ENCODE assay signal across 21 cellular contexts in genomic region chr9:9996259-9996658, GRCh38.
A peak's percentile ranks its signal among the peaks of the same experiment; 100 is the strongest.
DNase-seq lines count a peak whose midpoint lies in the region; ATAC-seq, FAIRE-seq and TF ChIP-seq lines count a peak whose summit lies in the region.
"Had no signal": no experiment of that assay in that cellular context is flagged by ENCODE, and none has a peak within 500 bp of the region (broad histone marks: within the 10 kb centered on the region; RNA-seq: fewer than 3 reads in every experiment).

No MANE protein-coding gene starts in this region.

- no peak overlapping the region for H2BK15ac ChIP-seq in H1 (ENCODE audit: low read length)
- H2BK15ac ChIP-seq in mesendoderm (replicated peaks; ENCODE audit: low read depth): no peak overlapping the region

- TF ChIP-seq RAD21 in H1 (IDR thresholded peaks at IDR 0.05 in 1 of 2, conservative IDR thresholded peaks at IDR 0.05 in 1 of 2; ENCODE audit: low read depth in 2 of 2, low read length in 2 of 2): no peak

- no peak overlapping the region for H4K5ac ChIP-seq in H1 (ENCODE audit: insufficient read length, low read depth, low read length)
- no peak overlapping the region for H4K5ac ChIP-seq in mesendoderm (ENCODE audit: low read length)

- no peak overlapping the region for H2BK20ac ChIP-seq in H1 (ENCODE audit: low read length)

- H4K91ac ChIP-seq in H1 (replicated peaks; ENCODE audit: insufficient read length, low read length): peak overlapping the region; percentile 30

- 0 out of 2 replicates have a peak overlapping the region, but pooled peaks have one; percentile 60 for H2BK12ac ChIP-seq in H1 (ENCODE audit: low read depth, low read length)

- H3K56ac ChIP-seq in H1 (replicated peaks; ENCODE audit: insufficient read length, low read depth, low read length) (no peak overlapping the region), mesendoderm (ENCODE audit: low read length) (no peak overlapping the region)

- H2BK5ac ChIP-seq in H1 (ENCODE audit: low read depth, low read length): no peak overlapping the region
- H2BK5ac ChIP-seq in mesendoderm (ENCODE audit: low read length): no peak overlapping the region

- H3K4me1 ChIP-seq in H1 (replicated peaks in 1 of 4; ENCODE audit: control insufficient read depth in 3 of 4, insufficient read depth in 4 of 4, low read length in 3 of 4): peaks cover 0 to 16% (median 9%) of the 10 kb centered on the region in 4 experiments; a peak in 4 of 7 replicates
- H3K4me1 ChIP-seq in mesendoderm (ENCODE audit: control insufficient read depth, low read depth, low read length): no peaks in the 10 kb centered on the region

- no peak overlapping the region for H3K18ac ChIP-seq in H1 (ENCODE audit: extremely low read depth, low read length)
- peak overlapping the region; percentile 87 for H3K18ac ChIP-seq in mesendoderm (ENCODE audit: low read length)

- no peak overlapping the region for H2AFZ ChIP-seq in H1 (ENCODE audit: low read length)

- H3K27me3 ChIP-seq in H1 (replicated peaks in 1 of 4; ENCODE audit: control insufficient read depth in 3 of 4, extremely low read depth in 1 of 4, insufficient read depth in 3 of 4, low read length in 3 of 4) (no peaks in the 10 kb centered on the region), mesendoderm (ENCODE audit: insufficient read depth, low read length, poor library complexity) (no peaks in the 10 kb centered on the region)
- H3K27me3 ChIP-seq: BLaER1 had no signal

- no peak overlapping the region for H3K14ac ChIP-seq in H1 (ENCODE audit: insufficient read length)

- H3K36me3 ChIP-seq in H1 (ENCODE audit: control insufficient read depth in 2 of 4, insufficient read depth in 4 of 4, low read length in 3 of 4) (no peaks in the 10 kb centered on the region), mesendoderm (ENCODE audit: control insufficient read depth, insufficient read depth, low read length) (no peaks in the 10 kb centered on the region)
- H3K36me3 ChIP-seq: BLaER1, HAP-1 had no signal

- H3K23ac ChIP-seq in H1 (ENCODE audit: insufficient read length): no peak overlapping the region
- no peak overlapping the region for H3K23ac ChIP-seq in mesendoderm (ENCODE audit: low read length)

- TF ChIP-seq EP300 in H1 (IDR thresholded peaks at IDR 0.05; ENCODE audit: borderline replicate concordance in 1 of 2, low read depth in 2 of 2, low read length in 2 of 2): no peak

- POLR2A ChIA-PET in H1 (lab: Charles Lee; ENCODE audit: partially characterized antibody): no interaction called here

- H2AK5ac ChIP-seq in H1 (ENCODE audit: low read depth, low read length): no peak overlapping the region
- H2AK5ac ChIP-seq in mesendoderm (ENCODE audit: low read length): no peak overlapping the region

- H3K79me1 ChIP-seq in H1 (ENCODE audit: low read depth, low read length): no peaks in the 10 kb centered on the region
- no peaks in the 10 kb centered on the region for H3K79me1 ChIP-seq in mesendoderm (ENCODE audit: low read length)

- H3K4ac ChIP-seq in H1 (replicated peaks; ENCODE audit: insufficient read length, low read depth, low read length): no peak overlapping the region
- no peak overlapping the region for H3K4ac ChIP-seq in mesendoderm (ENCODE audit: low read depth, low read length)

- H3K9ac ChIP-seq in H1 (replicated peaks in 1 of 4; ENCODE audit: extremely low read depth in 1 of 4, low read depth in 3 of 4, low read length in 3 of 4) (no peak overlapping the region), mesendoderm (ENCODE audit: low read length) (no peak overlapping the region)
- H3K9ac ChIP-seq: BLaER1 had no signal

- CTCF ChIA-PET in H1 (lab: Charles Lee; ENCODE audit: partially characterized antibody): interaction anchor here (1.4 kb wide), 2 partner anchors 49 to 63 kb away, joined by 6 read pairs; no protein-coding TSS in a partner anchor

- H3K9me3 ChIP-seq in H1 (ENCODE audit: insufficient read depth in 2 of 2, low read depth in 1 of 2, low read length in 1 of 2): no peaks in the 10 kb centered on the region
- H3K9me3 ChIP-seq: BLaER1, HAP-1 had no signal

- peak overlapping the region; percentile 28 for H2BK120ac ChIP-seq in H1 (replicated peaks; ENCODE audit: low read depth, low read length)
- no peak overlapping the region for H2BK120ac ChIP-seq in mesendoderm (ENCODE audit: low read depth, low read length)

- no peak overlapping the region for H3K4me2 ChIP-seq in H1 (ENCODE audit: insufficient read depth in 1 of 2, low read depth in 2 of 2, low read length in 2 of 2)
- H3K4me2 ChIP-seq in mesendoderm (ENCODE audit: low read length): no peak overlapping the region
- H3K4me2 ChIP-seq: BLaER1 had no signal

- TF ChIP-seq POLR2A in H1 (IDR thresholded peaks at IDR 0.05; ENCODE audit: control extremely low read depth in 1 of 2, low read depth in 2 of 2, low read length in 2 of 2): no peak
- no peak for TF ChIP-seq POLR2A in GM18505 (IDR thresholded peaks at IDR 0.05; ENCODE audit: borderline replicate concordance, extremely low read depth, insufficient read depth, insufficient read length)

- no peaks in the 10 kb centered on the region for H3K23me2 ChIP-seq in H1 (ENCODE audit: low read depth, low read length)

- no peak for ATAC-seq in GM18505 (IDR thresholded peaks at IDR 0.05; ENCODE audit: unreplicated experiment)
- ATAC-seq: Panc1 had no signal

- H4K20me1 ChIP-seq in H1 (replicated peaks in 1 of 2; ENCODE audit: control insufficient read depth in 1 of 2, insufficient read depth in 2 of 2, low read length in 2 of 2): no peaks in the 10 kb centered on the region
- H4K20me1 ChIP-seq: BLaER1 had no signal

- no peak overlapping the region for H4K8ac ChIP-seq in H1 (ENCODE audit: extremely low read depth, insufficient read depth, low read length)
- H4K8ac ChIP-seq in mesendoderm (ENCODE audit: low read depth, low read length): no peak overlapping the region

- DNase-seq in NCI-H146 (lab: John Stamatoyannopoulos, UW) (peak; percentile 32), H1 (ENCODE audit: low read depth in 1 of 2, low spot score in 2 of 2) (no peak), mesendoderm (no peak), substantia nigra (lab: John Stamatoyannopoulos, UW) (no peak), H4 (ENCODE audit: low spot score) (no peak)
- DNase-seq: CD4-positive, CD25-positive, alpha-beta regulatory T cell; HFFc6; IMR-90; KG1; NCI-H1048; NCI-H1436 treated with DMSO at 0.1 percent for 48 hours; NCI-H2029; NCI-H446 treated with DMSO at 0.1 percent for 48 hours; NCI-H526; SHP77 treated with DMSO at 0.1 percent for 48 hours; SW 1271 had no signal

- TF ChIP-seq CTCF in H1 (IDR thresholded peaks at IDR 0.05; ENCODE audit: control extremely low read depth in 1 of 3, insufficient read depth in 1 of 3, low read depth in 1 of 3, low read length in 3 of 3): no peak

- H3K4me3 ChIP-seq in H1 (ENCODE audit: extremely low read depth in 1 of 4, insufficient read depth in 2 of 4, low read depth in 3 of 4, low read length in 4 of 4): no peak overlapping the region
- H3K4me3 ChIP-seq in mesendoderm (ENCODE audit: low read length): no peak overlapping the region
- H3K4me3 ChIP-seq: BLaER1, HAP-1 had no signal

- FAIRE-seq in A204.1 (lab: Jason Lieb, UNC) (peak; percentile 27), H1 (lab: Jason Lieb, UNC) (no peak)

- H3K79me2 ChIP-seq in H1 (ENCODE audit: control insufficient read depth in 1 of 2, insufficient read depth in 2 of 2, low read length in 2 of 2) (no peaks in the 10 kb centered on the region), mesendoderm (ENCODE audit: control insufficient read depth, insufficient read depth, low read length) (no peaks in the 10 kb centered on the region)

- no peak overlapping the region for H3K27ac ChIP-seq in H1 (ENCODE audit: low read depth, low read length)
- H3K27ac ChIP-seq in mesendoderm (ENCODE audit: low read depth, low read length): no peak overlapping the region
- H3K27ac ChIP-seq in substantia nigra (ENCODE audit: low read depth, low read length, poor library complexity, severe bottlenecking): no peak overlapping the region
- H3K27ac ChIP-seq: BLaER1 had no signal

TF ChIP-seq in H1, 55 proteins besides CTCF, POLR2A, EP300 and RAD21:
- TF ChIP-seq POLR2AphosphoS5 (IDR thresholded peaks at IDR 0.05; ENCODE audit: low read depth, low read length) (no peak), SP1 (IDR thresholded peaks at IDR 0.05; ENCODE audit: low read depth, low read length) (no peak)
